Comparison of ENCODE assay signal across 1 cellular context in genomic region chr6:25449774-25450173, GRCh38.
TF ChIP-seq lines count a peak whose summit lies in the region.

No MANE protein-coding gene starts in this region.

TF ChIP-seq in SK-N-SH, 30 proteins besides CTCF, POLR2A, EP300 and RAD21 (continued from another document):
- no peak for TF ChIP-seq FOSL2 (IDR thresholded peaks at IDR 0.05; ENCODE audit: borderline replicate concordance, low read depth)
- no peak for TF ChIP-seq RXRA (IDR thresholded peaks at IDR 0.05; ENCODE audit: borderline replicate concordance, low read depth)
- TF ChIP-seq GABPA (IDR thresholded peaks at IDR 0.05; ENCODE audit: low read depth), result no peak
- no peak for TF ChIP-seq ELF1 (IDR thresholded peaks at IDR 0.05)
- TF ChIP-seq, protein P1, sequence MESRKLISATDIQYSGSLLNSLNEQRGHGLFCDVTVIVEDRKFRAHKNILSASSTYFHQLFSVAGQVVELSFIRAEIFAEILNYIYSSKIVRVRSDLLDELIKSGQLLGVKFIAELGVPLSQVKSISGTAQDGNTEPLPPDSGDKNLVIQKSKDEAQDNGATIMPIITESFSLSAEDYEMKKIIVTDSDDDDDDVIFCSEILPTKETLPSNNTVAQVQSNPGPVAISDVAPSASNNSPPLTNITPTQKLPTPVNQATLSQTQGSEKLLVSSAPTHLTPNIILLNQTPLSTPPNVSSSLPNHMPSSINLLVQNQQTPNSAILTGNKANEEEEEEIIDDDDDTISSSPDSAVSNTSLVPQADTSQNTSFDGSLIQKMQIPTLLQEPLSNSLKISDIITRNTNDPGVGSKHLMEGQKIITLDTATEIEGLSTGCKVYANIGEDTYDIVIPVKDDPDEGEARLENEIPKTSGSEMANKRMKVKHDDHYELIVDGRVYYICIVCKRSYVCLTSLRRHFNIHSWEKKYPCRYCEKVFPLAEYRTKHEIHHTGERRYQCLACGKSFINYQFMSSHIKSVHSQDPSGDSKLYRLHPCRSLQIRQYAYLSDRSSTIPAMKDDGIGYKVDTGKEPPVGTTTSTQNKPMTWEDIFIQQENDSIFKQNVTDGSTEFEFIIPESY (IDR thresholded peaks at IDR 0.05; ENCODE audit: borderline replicate concordance, low read depth), result no peak
- no peak for TF ChIP-seq MEF2A (IDR thresholded peaks at IDR 0.05; ENCODE audit: borderline replicate concordance, low read depth)
- TF ChIP-seq TCF12 (IDR thresholded peaks at IDR 0.05), result no peak
- no peak for TF ChIP-seq SIN3A (IDR thresholded peaks at IDR 0.05; ENCODE audit: borderline replicate concordance, low read depth, low read length)
- no peak for TF ChIP-seq POLR2AphosphoS5 (IDR thresholded peaks at IDR 0.05; ENCODE audit: low read depth, low read length)
- no peak for TF ChIP-seq CHD2 (IDR thresholded peaks at IDR 0.05; ENCODE audit: low read length, partially characterized antibody)
- TF ChIP-seq FOXJ3 (CRISPR knock-in tag; IDR thresholded peaks at IDR 0.05), result no peak
- no peak for TF ChIP-seq YY1 (IDR thresholded peaks at IDR 0.05; ENCODE audit: low read depth)
